ENCODE assay signal across 38 cellular contexts in genomic region chr22:35113341-35113740, GRCh38. TPM values are rescaled to one million over a fixed set of nuclear protein-coding genes. Genes with fewer than 3 reads are reported as not detected.
"Had no signal": no experiment of that assay in that cellular context is flagged by ENCODE, and none has a peak within 500 bp of the region (broad histone marks: within the 10 kb centered on the region; RNA-seq: fewer than 3 reads in every experiment).

No MANE protein-coding gene starts in this region.

- H3K27me3 Mint-ChIP-seq: activated CD4-positive, alpha-beta T cell treated with anti-CD3 and anti-CD28 coated beads, Interleukin-2, amount 10 ng/mL, durations not matched to agents 24 days and 14 days had no signal

- H3K4me1 Mint-ChIP-seq: activated B cell treated with CpG ODN at 0.5 μM for 24 hours; activated CD4-positive, alpha-beta T cell treated with anti-CD3 and anti-CD28 coated beads, Interleukin-2, amount 10 ng/mL, durations not matched to agents 24 days and 14 days; activated naive CD8-positive, alpha-beta T cell treated with anti-CD3 and anti-CD28 coated beads for 36 hours; activated T-helper 17 cell treated with anti-CD3 and anti-CD28 coated beads, Interleukin-2, amount 50 U/mL, for 72 hours had no signal

- ATAC-seq: activated CD8-positive, alpha-beta T cell treated with anti-CD3 and anti-CD28 coated beads for 36 hours; activated naive CD4-positive, alpha-beta T cell treated with anti-CD3 and anti-CD28 coated beads, Interleukin-2, amount 50 U/mL, for 72 hours; activated T-cell treated with anti-CD3 and anti-CD28 coated beads, Interleukin-2, amount 50 U/mL, for 4 hours; activated T-cell treated with anti-CD3 and anti-CD28 coated beads, Interleukin-2, amount 50 U/mL, for 72 hours; activated T-helper 17 cell treated with anti-CD3 and anti-CD28 coated beads, Interleukin-2, amount 50 U/mL, for 72 hours; body of pancreas had no signal

- H3K27me3 ChIP-seq: body of pancreas, brain microvascular endothelial cell had no signal

- H3K36me3 ChIP-seq: adrenal gland, brain microvascular endothelial cell, breast epithelium had no signal

- H3K9me3 ChIP-seq: adrenal gland, body of pancreas had no signal

- H3K36me3 Mint-ChIP-seq: activated CD4-positive, alpha-beta memory T cell treated with anti-CD3 and anti-CD28 coated beads for 36 hours; activated naive CD4-positive, alpha-beta T cell treated with anti-CD3 and anti-CD28 coated beads, Interleukin-2, amount 50 U/mL, for 72 hours; activated naive CD8-positive, alpha-beta T cell treated with anti-CD3 and anti-CD28 coated beads for 36 hours had no signal

- H3K9me3 Mint-ChIP-seq: activated B cell treated with CpG ODN at 0.5 μM for 24 hours; activated CD4-positive, alpha-beta memory T cell treated with anti-CD3 and anti-CD28 coated beads for 36 hours; activated CD4-positive, alpha-beta T cell treated with anti-CD3 and anti-CD28 coated beads, Interleukin-2, amount 10 ng/mL, durations not matched to agents 24 days and 14 days; activated CD8-positive, alpha-beta T cell treated with anti-CD3 and anti-CD28 coated beads for 36 hours; activated naive CD4-positive, alpha-beta T cell treated with anti-CD3 and anti-CD28 coated beads for 36 hours; activated T-cell treated with anti-CD3 and anti-CD28 coated beads, Interleukin-2, amount 50 U/mL, for 72 hours; activated T-helper 1 cell treated with anti-CD3 and anti-CD28 coated beads, Interleukin-12 subunit alpha, Interleukin-12 subunit beta, Interleukin-2, Interleukin-4 antibody, amounts not matched to agents 30 ng/mL and 10 ng/mL and 1 ng/mL, durations not matched to agents 14 hours and 24 hours and 36 hours; activated T-helper 17 cell treated with anti-CD3 and anti-CD28 coated beads, Interleukin-2, amount 50 U/mL, for 72 hours; T-helper 1 cell treated with Interleukin-12 subunit alpha and Interleukin-12 subunit beta and Interleukin-4 antibody, amounts not matched to agents 30 μg/mL and 1 μg/mL, for 36 hours; T-helper 2 cell treated with Interferon-gamma antibody and Interleukin-4, amounts not matched to agents 5 μg/mL and 100 μg/mL, for 36 hours had no signal

- H3K4me3 Mint-ChIP-seq: activated B cell treated with CpG ODN at 0.5 μM for 24 hours; activated CD4-positive, alpha-beta memory T cell treated with anti-CD3 and anti-CD28 coated beads for 36 hours; activated CD4-positive, alpha-beta T cell treated with anti-CD3 and anti-CD28 coated beads, Interleukin-2, amount 10 ng/mL, durations not matched to agents 24 days and 14 days; activated CD8-positive, alpha-beta T cell treated with anti-CD3 and anti-CD28 coated beads for 36 hours; activated naive CD4-positive, alpha-beta T cell treated with anti-CD3 and anti-CD28 coated beads for 36 hours; activated naive CD8-positive, alpha-beta T cell treated with anti-CD3 and anti-CD28 coated beads for 36 hours; activated T-cell treated with anti-CD3 and anti-CD28 coated beads, Interleukin-2, amount 50 U/mL, for 4 hours; activated T-cell treated with anti-CD3 and anti-CD28 coated beads, Interleukin-2, amount 50 U/mL, for 72 hours; activated T-helper 1 cell treated with anti-CD3 and anti-CD28 coated beads, Interleukin-12 subunit alpha, Interleukin-12 subunit beta, Interleukin-2, Interleukin-4 antibody, amounts not matched to agents 30 ng/mL and 10 ng/mL and 1 ng/mL, durations not matched to agents 14 hours and 24 hours and 36 hours; activated T-helper 17 cell treated with anti-CD3 and anti-CD28 coated beads, Interleukin-2, amount 50 U/mL, for 72 hours; T-helper 1 cell treated with Interleukin-12 subunit alpha and Interleukin-12 subunit beta and Interleukin-4 antibody, amounts not matched to agents 30 μg/mL and 1 μg/mL, for 36 hours; T-helper 2 cell treated with Interferon-gamma antibody and Interleukin-4, amounts not matched to agents 5 μg/mL and 100 μg/mL, for 36 hours had no signal

- H3K4me1 ChIP-seq: adrenal gland, body of pancreas, breast epithelium had no signal

- DNase-seq: activated B cell treated with CpG ODN at 0.5 μM for 24 hours; activated CD4-positive, alpha-beta memory T cell treated with anti-CD3 and anti-CD28 coated beads for 36 hours; activated CD4-positive, alpha-beta T cell treated with anti-CD3 and anti-CD28 coated beads for 4 hours; activated CD4-positive, alpha-beta T cell treated with anti-CD3 and anti-CD28 coated beads, Interleukin-2, amount 10 ng/mL, durations not matched to agents 24 days and 14 days; activated CD4-positive, alpha-beta T cell treated with anti-CD3 and anti-CD28 coated beads, Interleukin-2, amount 50 U/mL, for 1 hour; activated CD4-positive, alpha-beta T cell treated with anti-CD3 and anti-CD28 coated beads, Interleukin-2, amount 50 U/mL, for 4 hours; activated CD4-positive, CD25-positive, alpha-beta regulatory T cell treated with anti-CD3 and anti-CD28 coated beads, Interleukin-2, amount 50 U/mL, for 72 hours; activated CD8-positive, alpha-beta memory T cell treated with anti-CD3 and anti-CD28 coated beads, Interleukin-2, amount 50 U/mL, for 4 hours; activated CD8-positive, alpha-beta T cell treated with anti-CD3 and anti-CD28 coated beads for 36 hours; activated effector memory CD4-positive, alpha-beta T cell treated with anti-CD3 and anti-CD28 coated beads, Interleukin-2, amount 50 U/mL, for 16 hours; activated gamma-delta T cell treated with Interleukin-2 at 50 U/mL for 16 hours; activated naive CD4-positive, alpha-beta T cell; activated naive CD4-positive, alpha-beta T cell treated with anti-CD3 and anti-CD28 coated beads for 36 hours; activated naive CD4-positive, alpha-beta T cell treated with anti-CD3 and anti-CD28 coated beads, Interleukin-2, amount 50 U/mL, for 16 hours; activated naive CD8-positive, alpha-beta T cell treated with anti-CD3 and anti-CD28 coated beads for 36 hours; activated T-cell treated with anti-CD3 and anti-CD28 coated beads for 4 hours; activated T-cell treated with anti-CD3 and anti-CD28 coated beads, Interleukin-2, amount 50 U/mL, for 1 hour; activated T-cell treated with anti-CD3 and anti-CD28 coated beads, Interleukin-2, amount 50 U/mL, for 4 hours; activated T-cell treated with anti-CD3 and anti-CD28 coated beads, Interleukin-2, amount 50 U/mL, for 72 hours; adrenal gland; amniotic stem cell; aorta; body of pancreas; brain microvascular endothelial cell; central memory CD4-positive, alpha-beta T cell; T-helper 1 cell; T-helper 2 cell; T-helper 9 cell had no signal

- H3K27ac Mint-ChIP-seq: activated B cell treated with CpG ODN at 0.5 μM for 24 hours; activated CD4-positive, alpha-beta memory T cell treated with anti-CD3 and anti-CD28 coated beads for 36 hours; activated CD4-positive, alpha-beta T cell treated with anti-CD3 and anti-CD28 coated beads, Interleukin-2, amount 10 ng/mL, durations not matched to agents 24 days and 14 days; activated CD8-positive, alpha-beta T cell treated with anti-CD3 and anti-CD28 coated beads for 36 hours; activated naive CD4-positive, alpha-beta T cell treated with anti-CD3 and anti-CD28 coated beads for 36 hours; activated naive CD8-positive, alpha-beta T cell treated with anti-CD3 and anti-CD28 coated beads for 36 hours; activated T-cell treated with anti-CD3 and anti-CD28 coated beads, Interleukin-2, amount 50 U/mL, for 72 hours; activated T-helper 1 cell treated with anti-CD3 and anti-CD28 coated beads, Interleukin-12 subunit alpha, Interleukin-12 subunit beta, Interleukin-2, Interleukin-4 antibody, amounts not matched to agents 30 ng/mL and 10 ng/mL and 1 ng/mL, durations not matched to agents 14 hours and 24 hours and 36 hours; activated T-helper 17 cell treated with anti-CD3 and anti-CD28 coated beads, Interleukin-2, amount 50 U/mL, for 72 hours; T-helper 1 cell treated with Interleukin-12 subunit alpha and Interleukin-12 subunit beta and Interleukin-4 antibody, amounts not matched to agents 30 μg/mL and 1 μg/mL, for 36 hours; T-helper 2 cell treated with Interferon-gamma antibody and Interleukin-4, amounts not matched to agents 5 μg/mL and 100 μg/mL, for 36 hours had no signal

- H3K27ac ChIP-seq: adrenal gland, body of pancreas, brain microvascular endothelial cell, breast epithelium, VCaP had no signal

- H3K4me3 ChIP-seq: adrenal gland, body of pancreas, breast epithelium had no signal

RNA-seq across cellular contexts. Expression of gene ISX, which starts 47.4 kb away (rescaled TPM):
- total RNA-seq: activated B cell treated with CpG ODN at 0.5 μM for 24 hours; activated CD4-positive, alpha-beta memory T cell treated with anti-CD3 and anti-CD28 coated beads for 36 hours; activated CD4-positive, alpha-beta T cell treated with anti-CD3 and anti-CD28 coated beads, Interleukin-2, amount 10 ng/mL, durations not matched to agents 24 days and 14 days; activated CD8-positive, alpha-beta memory T cell treated with anti-CD3 and anti-CD28 coated beads for 36 hours; activated CD8-positive, alpha-beta T cell treated with anti-CD3 and anti-CD28 coated beads for 36 hours; activated naive CD4-positive, alpha-beta T cell treated with anti-CD3 and anti-CD28 coated beads for 36 hours; activated naive CD4-positive, alpha-beta T cell treated with anti-CD3 and anti-CD28 coated beads, Interleukin-2, amount 50 U/mL, for 72 hours; activated naive CD8-positive, alpha-beta T cell treated with anti-CD3 and anti-CD28 coated beads for 36 hours; activated T-cell treated with anti-CD3 and anti-CD28 coated beads, Interleukin-2, amount 50 U/mL, for 4 hours; activated T-cell treated with anti-CD3 and anti-CD28 coated beads, Interleukin-2, amount 50 U/mL, for 72 hours; activated T-helper 1 cell treated with anti-CD3 and anti-CD28 coated beads, Interleukin-12 subunit alpha, Interleukin-12 subunit beta, Interleukin-2, Interleukin-4 antibody, amounts not matched to agents 30 ng/mL and 10 ng/mL and 1 ng/mL, durations not matched to agents 14 hours and 24 hours and 36 hours; activated T-helper 17 cell treated with anti-CD3 and anti-CD28 coated beads, Interleukin-2, amount 50 U/mL, for 72 hours; aorta; astrocyte; cardiac septum had no signal
